In the genomic region with DNA sequence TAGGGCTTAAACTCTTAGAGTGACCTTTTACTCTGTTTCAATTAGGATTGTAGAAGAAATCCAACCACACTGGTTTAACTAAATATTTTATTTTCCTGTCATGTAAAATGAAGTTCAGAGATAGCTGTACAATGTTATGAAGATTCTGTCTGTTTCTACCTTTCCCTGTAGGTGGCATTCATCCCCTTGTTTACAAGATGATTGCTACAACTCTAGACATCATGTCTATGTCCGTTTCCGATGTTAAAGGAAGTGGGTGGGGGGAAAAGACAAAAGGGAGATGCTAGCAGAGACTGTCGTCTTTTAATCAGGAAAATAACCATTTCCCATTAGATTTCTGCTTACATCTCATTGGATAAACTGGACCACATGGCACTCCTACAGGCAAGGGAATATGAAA, we compare ENCODE assay signal across 16 cellular contexts. TPM values are rescaled to one million over a fixed set of nuclear protein-coding genes. Genes with fewer than 3 reads are reported as not detected.
DNase-seq lines count a peak whose midpoint lies in the region; ATAC-seq, FAIRE-seq and TF ChIP-seq lines count a peak whose summit lies in the region.
"Had no signal": no experiment of that assay in that cellular context is flagged by ENCODE, and none has a peak within 500 bp of the region (broad histone marks: within the 10 kb centered on the region; RNA-seq: fewer than 3 reads in every experiment).

No MANE protein-coding gene starts in this region.

- H2AFZ ChIP-seq in osteoblast (ENCODE audit: low read length): no peak overlapping the region

- H4K20me1 ChIP-seq in osteoblast (ENCODE audit: insufficient read depth, low read length): no peaks in the 10 kb centered on the region

- no peak for TF ChIP-seq POLR2A in gastroesophageal sphincter (IDR thresholded peaks at IDR 0.05)

- 21 to 38% methylated on average over 3 of the region's 3 CpGs for WGBS in gastroesophageal sphincter (ENCODE audit: low coverage in 1 of 2), 2 donors

- H3K27ac ChIP-seq in osteoblast (ENCODE audit: low read depth, low read length) (no peak overlapping the region), gastroesophageal sphincter (no peak overlapping the region)
- H3K27ac ChIP-seq: left ventricle myocardium inferior, neutrophil had no signal

- H3K4me3 ChIP-seq in osteoblast (ENCODE audit: insufficient read depth, low read length): no peak overlapping the region
- no peak overlapping the region for H3K4me3 ChIP-seq in gastroesophageal sphincter
- H3K4me3 ChIP-seq: left ventricle myocardium inferior had no signal

- H3K9me3 ChIP-seq in osteoblast (ENCODE audit: low read depth, low read length) (no peaks in the 10 kb centered on the region), gastroesophageal sphincter (no peaks in the 10 kb centered on the region)
- H3K9me3 ChIP-seq: neutrophil had no signal

- no peaks in the 10 kb centered on the region for H3K36me3 ChIP-seq in osteoblast (ENCODE audit: insufficient read depth, low read length)
- H3K36me3 ChIP-seq in gastroesophageal sphincter: no peaks in the 10 kb centered on the region
- H3K36me3 ChIP-seq: left ventricle myocardium inferior, neutrophil had no signal

- no peaks in the 10 kb centered on the region for H3K79me2 ChIP-seq in osteoblast (ENCODE audit: insufficient read depth, low read length)

- no peaks in the 10 kb centered on the region for H3K4me1 ChIP-seq in osteoblast (ENCODE audit: insufficient read depth, low read length)
- H3K4me1 ChIP-seq in gastroesophageal sphincter: no peaks in the 10 kb centered on the region
- H3K4me1 ChIP-seq: left ventricle myocardium inferior had no signal

- no peaks in the 10 kb centered on the region for H3K27me3 ChIP-seq in osteoblast (ENCODE audit: insufficient read depth, low read length)
- no peaks in the 10 kb centered on the region for H3K27me3 ChIP-seq in gastroesophageal sphincter
- H3K27me3 ChIP-seq: neutrophil had no signal

- no peak for ATAC-seq in gastroesophageal sphincter
- ATAC-seq in GM18517 (IDR thresholded peaks at IDR 0.05; ENCODE audit: unreplicated experiment): no peak
- no peak for ATAC-seq in GM21447 (IDR thresholded peaks at IDR 0.05; ENCODE audit: unreplicated experiment)
- ATAC-seq: activated CD4-positive, CD25-positive, alpha-beta regulatory T cell treated with anti-CD3 and anti-CD28 coated beads, Interleukin-2, amount 50 U/mL, for 24 hours; activated T-cell treated with anti-CD3 and anti-CD28 coated beads, Interleukin-2, amount 50 U/mL, for 72 hours had no signal

- H3K4me2 ChIP-seq in osteoblast (ENCODE audit: insufficient read depth, low read length): no peak overlapping the region

- no peak for FAIRE-seq in HTR-8/SVneo (lab: Jason Lieb, UNC)
- FAIRE-seq: astrocyte had no signal

- TF ChIP-seq CTCF in osteoblast (IDR thresholded peaks at IDR 0.05; ENCODE audit: extremely low read depth, low read depth, low read length) (no peak), gastroesophageal sphincter (IDR thresholded peaks at IDR 0.05) (no peak)

- no peak for TF ChIP-seq EP300 in gastroesophageal sphincter (IDR thresholded peaks at IDR 0.05)

- peak; percentile 7 to 10 for DNase-seq in NCI-H526 (lab: John Stamatoyannopoulos, UW)
- DNase-seq in NCI-H526 treated with DMSO at 0.1 percent for 48 hours (lab: John Stamatoyannopoulos, UW): no peak
- peak; percentile 3 for DNase-seq in HTR-8/SVneo (ENCODE audit: insufficient read length, low spot score)
- peak; percentile 1 for DNase-seq in RKO (ENCODE audit: low spot score)
- DNase-seq in osteoblast (ENCODE audit: insufficient read length, low spot score, missing footprints): peak; percentile 46
- DNase-seq: activated T-cell treated with anti-CD3 and anti-CD28 coated beads, Interleukin-2, amount 50 U/mL, for 72 hours; effector CD8-positive, alpha-beta T cell; EL; left ventricle myocardium inferior; Right ventricle myocardium superior had no signal

RNA-seq across cellular contexts. Expression of a gene that starts 30.9 kb away (rescaled TPM):
- total RNA-seq in osteoblast: 8.3 and 13.4 TPM in 2 replicates
- total RNA-seq in gastroesophageal sphincter: 10 to 100 TPM in 3 of 4 donors, 1 to 10 TPM in 1; 9.3 to 66.5 (median 17.7) TPM
- total RNA-seq: activated T-cell treated with anti-CD3 and anti-CD28 coated beads, Interleukin-2, amount 50 U/mL, for 72 hours had no signal
